In the genomic region with DNA sequence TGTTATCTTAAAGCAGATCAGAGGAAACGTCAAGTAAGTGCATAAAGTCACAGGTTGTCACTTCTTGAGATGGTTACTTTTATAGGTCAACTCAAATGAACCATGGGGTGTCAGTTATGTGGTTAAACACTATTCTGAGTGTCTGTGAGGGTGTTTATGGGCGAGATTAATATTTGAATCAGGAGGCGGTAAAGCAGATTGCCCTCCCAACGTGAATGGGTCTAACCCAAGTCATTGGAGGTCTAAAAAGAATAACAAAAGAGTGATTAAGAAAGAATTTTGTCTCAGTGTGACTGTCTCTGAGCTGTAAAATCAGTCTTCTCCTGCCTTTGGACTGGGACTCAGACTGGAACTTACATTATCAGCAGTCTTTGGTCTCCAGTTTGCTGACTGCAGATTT, we compare ENCODE assay signal across 25 cellular contexts.
"Had no signal": no experiment of that assay in that cellular context is flagged by ENCODE, and none has a peak within 500 bp of the region (broad histone marks: within the 10 kb centered on the region; RNA-seq: fewer than 3 reads in every experiment).

No MANE protein-coding gene starts in this region.

- H3K4me1 Mint-ChIP-seq: naive thymus-derived CD4-positive, alpha-beta T cell; nephron; stimulated activated memory B cell treated with anti-CD40 and anti-IgM and Interleukin-4, amounts not matched to agents 10 μg/mL and 1 μg/mL and 100 μg/mL, for 72 hours had no signal

- H3K4me1 ChIP-seq: gastrocnemius medialis, left lung, psoas muscle, thyroid gland had no signal

- H3K27me3 ChIP-seq: dorsolateral prefrontal cortex, gastrocnemius medialis, left lung, sigmoid colon, thyroid gland, vagina had no signal

- H3K27me3 Mint-ChIP-seq: naive thymus-derived CD4-positive, alpha-beta T cell; stimulated activated memory B cell treated with anti-CD40 and anti-IgM and Interleukin-4, amounts not matched to agents 10 μg/mL and 1 μg/mL and 100 μg/mL, for 72 hours; stimulated activated naive CD8-positive, alpha-beta T cell treated with anti-CD3 and anti-CD28 coated beads, Interleukin-15, Interleukin-2, amounts not matched to agents 100 ng/mL and 50 ng/mL, for 24 hours had no signal

- H3K9me3 Mint-ChIP-seq: nephron; stimulated activated memory B cell treated with anti-CD40 and anti-IgM and Interleukin-4, amounts not matched to agents 10 μg/mL and 1 μg/mL and 100 μg/mL, for 72 hours had no signal

- H3K4me3 ChIP-seq: dorsolateral prefrontal cortex, gastrocnemius medialis, left lung, psoas muscle, sigmoid colon, thyroid gland, vagina had no signal

- H3K36me3 ChIP-seq: gastrocnemius medialis, left lung, sigmoid colon, thyroid gland, vagina had no signal

- DNase-seq: dorsolateral prefrontal cortex; effector CD4-positive, alpha-beta T cell; foreskin fibroblast; gastrocnemius medialis; head of caudate nucleus; left cardiac atrium; left lung; mesenchymal stem cell; midbrain; naive thymus-derived CD4-positive, alpha-beta T cell; nucleus accumbens; posterior cingulate gyrus; psoas muscle; right cardiac atrium; sigmoid colon; stimulated activated CD4-positive, alpha-beta T cell treated with anti-CD3 and anti-CD28 coated beads, Interleukin-2, amount 100 ng/mL, for 24 hours; stimulated activated CD4-positive, alpha-beta T cell treated with anti-CD3 and anti-CD28 coated beads, Interleukin-4, amount 100 ng/mL, for 24 hours; thyroid gland; trophoblast cell had no signal

- H3K4me3 Mint-ChIP-seq: naive thymus-derived CD4-positive, alpha-beta T cell; nephron; stimulated activated memory B cell treated with anti-CD40 and anti-IgM and Interleukin-4, amounts not matched to agents 10 μg/mL and 1 μg/mL and 100 μg/mL, for 72 hours; stimulated activated naive CD8-positive, alpha-beta T cell treated with anti-CD3 and anti-CD28 coated beads, Interleukin-15, Interleukin-2, amounts not matched to agents 100 ng/mL and 50 ng/mL, for 24 hours had no signal

- H3K27ac ChIP-seq: dorsolateral prefrontal cortex, epithelial cell of prostate, gastrocnemius medialis, left lung, psoas muscle, sigmoid colon, thyroid gland, vagina had no signal

- ATAC-seq: esophagus mucosa; gastrocnemius medialis; left cardiac atrium; left lung; naive thymus-derived CD4-positive, alpha-beta T cell; psoas muscle; right cardiac atrium; stimulated activated memory B cell treated with anti-CD40 and anti-IgM and Interleukin-4, amounts not matched to agents 10 μg/mL and 1 μg/mL and 100 μg/mL, for 72 hours had no signal

- H3K9me3 ChIP-seq: gastrocnemius medialis, left lung, psoas muscle, sigmoid colon, thyroid gland, vagina had no signal

- H3K27ac Mint-ChIP-seq: naive thymus-derived CD4-positive, alpha-beta T cell; nephron; stimulated activated memory B cell treated with anti-CD40 and anti-IgM and Interleukin-4, amounts not matched to agents 10 μg/mL and 1 μg/mL and 100 μg/mL, for 72 hours; stimulated activated naive CD8-positive, alpha-beta T cell treated with anti-CD3 and anti-CD28 coated beads, Interleukin-15, Interleukin-2, amounts not matched to agents 100 ng/mL and 50 ng/mL, for 24 hours had no signal

- H3K36me3 Mint-ChIP-seq: naive thymus-derived CD4-positive, alpha-beta T cell; stimulated activated memory B cell treated with anti-CD40 and anti-IgM and Interleukin-4, amounts not matched to agents 10 μg/mL and 1 μg/mL and 100 μg/mL, for 72 hours had no signal
